ENCODE assay signal across 23 cellular contexts in the genomic region with DNA sequence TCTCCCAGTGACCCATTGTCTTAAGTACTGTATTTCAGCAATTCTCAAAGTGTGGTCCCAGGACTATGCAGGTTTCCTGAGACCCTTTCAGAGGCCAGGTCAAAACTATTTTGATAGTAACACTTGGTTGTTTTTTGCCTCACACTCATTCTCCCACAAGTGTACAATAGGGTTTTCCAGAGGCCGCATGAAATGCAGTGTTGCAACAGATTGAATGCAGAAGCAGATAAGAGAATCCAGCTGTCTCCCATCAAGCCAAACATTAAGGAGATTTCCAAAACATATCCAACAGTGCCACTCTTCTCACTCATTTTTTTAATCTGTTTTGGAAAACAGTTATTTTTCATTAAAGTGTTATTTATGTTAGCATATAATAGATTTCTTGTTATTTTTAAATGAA. TPM values are rescaled to one million over a fixed set of nuclear protein-coding genes. Genes with fewer than 3 reads are reported as not detected.
DNase-seq lines count a peak whose midpoint lies in the region; ATAC-seq and TF ChIP-seq lines count a peak whose summit lies in the region.
"Had no signal": no experiment of that assay in that cellular context is flagged by ENCODE, and none has a peak within 500 bp of the region (broad histone marks: within the 10 kb centered on the region; RNA-seq: fewer than 3 reads in every experiment).

No MANE protein-coding gene starts in this region.

- H3K4me1 ChIP-seq in mesenchymal stem cell (ENCODE audit: control insufficient read depth, insufficient read depth, low read depth, low read length) = no peaks in the 10 kb centered on the region
- H3K4me1 ChIP-seq: SJSA1 had no signal

- intact Hi-C loops in Right ventricle myocardium inferior (cut with DNase I) = no loop called here
- intact Hi-C loops in cardiac septum (cut with DNase I) = no loop called here

- DNase-seq in Right ventricle myocardium inferior (ENCODE audit: missing footprints) (no peak), cardiac septum (ENCODE audit: low spot score) (no peak), cardiac fibroblast (ENCODE audit: low read depth in 2 of 2) (peak; percentile 19 to 78), fibroblast of the aortic adventitia (ENCODE audit: low read depth) (peak; percentile 61), mesenchymal stem cell (peak; percentile 59)
- no peak for DNase-seq in activated naive CD8-positive, alpha-beta T cell treated with anti-CD3 and anti-CD28 coated beads, Interleukin-2, amount 50 U/mL, for 24 hours
- DNase-seq: DMS153, GDM1, NCI-H1105 treated with DMSO at 0.1 percent for 48 hours, NCI-H1694, NCI-H2081 treated with DMSO at 0.1 percent for 48 hours, NCI-H2227 treated with DMSO at 0.1 percent for 48 hours, NCI-H510A treated with DMSO at 0.1 percent for 48 hours, NCI-H774, OCI-M1 had no signal

- H3K14ac ChIP-seq in mesenchymal stem cell (ENCODE audit: low read length in 2 of 2) = no peak overlapping the region

- no peak overlapping the region for H2BK12ac ChIP-seq in mesenchymal stem cell (ENCODE audit: low read length in 2 of 2)

- no peak overlapping the region for H3K4me2 ChIP-seq in mesenchymal stem cell (ENCODE audit: low read length, poor library complexity, severe bottlenecking)

- H3K36me3 ChIP-seq in mesenchymal stem cell (ENCODE audit: control insufficient read depth in 1 of 2, insufficient read depth in 2 of 2, low read depth in 1 of 2, low read length in 2 of 2) = peaks cover 0 to 4% of the 10 kb centered on the region in 2 experiments

- no peak overlapping the region for H2BK120ac ChIP-seq in mesenchymal stem cell (ENCODE audit: low read depth, low read length)

- H3K79me1 ChIP-seq in mesenchymal stem cell (replicated peaks; ENCODE audit: low read length, poor library complexity, severe bottlenecking) = peaks cover 7% of the 10 kb centered on the region

- H3K9ac ChIP-seq in mesenchymal stem cell (ENCODE audit: low read length) = no peak overlapping the region

- H3K27ac Mint-ChIP-seq in activated naive CD8-positive, alpha-beta T cell treated with anti-CD3 and anti-CD28 coated beads, Interleukin-2, amount 50 U/mL, for 24 hours = no peak overlapping the region
- H3K27ac Mint-ChIP-seq: B cell had no signal

- H2AK5ac ChIP-seq in mesenchymal stem cell (ENCODE audit: low read length, severe bottlenecking) = no peak overlapping the region

- no peak overlapping the region for H4K91ac ChIP-seq in mesenchymal stem cell (ENCODE audit: low read length)

- H3K23ac ChIP-seq in mesenchymal stem cell (ENCODE audit: low read length in 2 of 2) = no peak overlapping the region

- H3K4ac ChIP-seq in mesenchymal stem cell (ENCODE audit: low read depth in 1 of 2, low read length in 2 of 2) = no peak overlapping the region

- peaks cover 18% of the 10 kb centered on the region for H3K36me3 Mint-ChIP-seq in activated naive CD8-positive, alpha-beta T cell treated with anti-CD3 and anti-CD28 coated beads, Interleukin-2, amount 50 U/mL, for 24 hours (ENCODE audit: low read depth)

- no peaks in the 10 kb centered on the region for H3K9me3 ChIP-seq in mesenchymal stem cell (ENCODE audit: control insufficient read depth, low read length)
- H3K9me3 ChIP-seq: HAP-1, SJSA1 had no signal

- no peaks in the 10 kb centered on the region for H3K27me3 Mint-ChIP-seq in activated naive CD8-positive, alpha-beta T cell treated with anti-CD3 and anti-CD28 coated beads, Interleukin-2, amount 50 U/mL, for 24 hours
- H3K27me3 Mint-ChIP-seq: B cell had no signal

- H3K4me3 ChIP-seq in cardiac fibroblast (replicated peaks in 1 of 2; ENCODE audit: low read depth in 2 of 2, low read length in 2 of 2) (no peak overlapping the region), fibroblast of the aortic adventitia (ENCODE audit: low read depth, low read length) (no peak overlapping the region), mesenchymal stem cell (ENCODE audit: insufficient read depth in 1 of 2, low read depth in 1 of 2, low read length in 2 of 2) (no peak overlapping the region)
- H3K4me3 ChIP-seq: HAP-1, K562, SJSA1 had no signal

- peak; percentile 64 for ATAC-seq in Right ventricle myocardium inferior
- no peak for ATAC-seq in GM21526 (IDR thresholded peaks at IDR 0.05; ENCODE audit: low FRiP score, unreplicated experiment)
- no peak for ATAC-seq in GM18498 (IDR thresholded peaks at IDR 0.05; ENCODE audit: unreplicated experiment)
- ATAC-seq in activated naive CD8-positive, alpha-beta T cell treated with anti-CD3 and anti-CD28 coated beads, Interleukin-2, amount 50 U/mL, for 24 hours = no peak
- ATAC-seq: K562 had no signal

- H2BK5ac ChIP-seq in mesenchymal stem cell (ENCODE audit: low read depth, low read length, poor library complexity, severe bottlenecking) = no peak overlapping the region

- H2AFZ ChIP-seq in mesenchymal stem cell (ENCODE audit: low read depth, low read length) = no peak overlapping the region

- TF ChIP-seq CTCF in cardiac fibroblast (IDR thresholded peaks at IDR 0.05; ENCODE audit: low read depth, low read length) = no peak
- TF ChIP-seq CTCF in fibroblast of the aortic adventitia (IDR thresholded peaks at IDR 0.05; ENCODE audit: insufficient read depth, low read length) = no peak

- no peak overlapping the region for H2BK15ac ChIP-seq in mesenchymal stem cell (ENCODE audit: low read depth, poor library complexity, severe bottlenecking)

- no peak overlapping the region for H3K27ac ChIP-seq in mesenchymal stem cell (ENCODE audit: low read length, poor library complexity, severe bottlenecking)
- H3K27ac ChIP-seq: 22Rv1, RWPE1, SJSA1 had no signal

- H3K18ac ChIP-seq in mesenchymal stem cell (ENCODE audit: low read depth in 1 of 2, low read length in 2 of 2) = no peak overlapping the region

- no peaks in the 10 kb centered on the region for H3K27me3 ChIP-seq in mesenchymal stem cell (ENCODE audit: control insufficient read depth in 1 of 2, insufficient read depth in 1 of 2, low read length in 2 of 2)
- H3K27me3 ChIP-seq: SJSA1 had no signal

- H3K4me1 Mint-ChIP-seq in activated naive CD8-positive, alpha-beta T cell treated with anti-CD3 and anti-CD28 coated beads, Interleukin-2, amount 50 U/mL, for 24 hours = no peaks in the 10 kb centered on the region

- no peaks in the 10 kb centered on the region for H3K9me3 Mint-ChIP-seq in activated naive CD8-positive, alpha-beta T cell treated with anti-CD3 and anti-CD28 coated beads, Interleukin-2, amount 50 U/mL, for 24 hours

- H4K8ac ChIP-seq in mesenchymal stem cell (ENCODE audit: low read length) = no peak overlapping the region

- WGBS in mesenchymal stem cell = 67% methylated on average over 1 of the region's 1 CpG

- H3K4me3 Mint-ChIP-seq in activated naive CD8-positive, alpha-beta T cell treated with anti-CD3 and anti-CD28 coated beads, Interleukin-2, amount 50 U/mL, for 24 hours = no peak overlapping the region
- H3K4me3 Mint-ChIP-seq: B cell had no signal

RNA-seq across cellular contexts. Expression of gene VKORC1L1, which starts 20.0 kb away (rescaled TPM):
- total RNA-seq in Right ventricle myocardium inferior (20.8 TPM), cardiac septum (18.7 TPM), fibroblast of the aortic adventitia (ENCODE audit: low replicate concordance) (8.7 and 17.8 TPM in 2 replicates)
- 31.7 TPM for polyA plus RNA-seq in mesenchymal stem cell (2013, experiment 1 of 2)
- 36.5 TPM for polyA plus RNA-seq in mesenchymal stem cell (2013, experiment 2 of 2)

Comparison
In these comparisons a context has a peak if more than half of its experiments do, and no peak if none do; other contexts are left out.
1. DNase-seq: peak in cardiac fibroblast (2 of 2), fibroblast of the aortic adventitia (single experiment) and mesenchymal stem cell (single experiment); none in Right ventricle myocardium inferior (single experiment), cardiac septum (single experiment) and activated naive CD8-positive, alpha-beta T cell treated with anti-CD3 and anti-CD28 coated beads, Interleukin-2, amount 50 U/mL, for 24 hours (single experiment).